25 cellular contexts compared by ENCODE assay signal in genomic region chr3:10411598-10412332, GRCh38.
"Had no signal": no experiment of that assay in that cellular context is flagged by ENCODE, and none has a peak within 500 bp of the region (broad histone marks: within the 10 kb centered on the region; RNA-seq: fewer than 3 reads in every experiment).

No MANE protein-coding gene starts in this region.

- H3K27ac Mint-ChIP-seq: activated B cell treated with CpG ODN at 0.5 μM for 24 hours; activated naive CD8-positive, alpha-beta T cell; activated T-cell treated with anti-CD3 and anti-CD28 coated beads, Interleukin-2, amount 50 U/mL, for 72 hours; mesothelial cell of epicardium; naive B cell; T-helper 2 cell treated with Interferon-gamma antibody and Interleukin-4, amounts not matched to agents 5 μg/mL and 100 μg/mL, for 36 hours had no signal

- H3K4me3 ChIP-seq: esophagus squamous epithelium, left ventricle myocardium inferior, skin epidermis, tibial nerve had no signal

- H3K27me3 ChIP-seq: tibial nerve had no signal

- DNase-seq: activated B cell treated with CpG ODN at 0.5 μM for 24 hours; activated CD4-positive, alpha-beta T cell treated with anti-CD3 and anti-CD28 coated beads, Interleukin-2, amount 50 U/mL, for 4 hours; activated naive CD4-positive, alpha-beta T cell; activated T-cell treated with anti-CD3 and anti-CD28 coated beads for 4 hours; activated T-cell treated with anti-CD3 and anti-CD28 coated beads, Interleukin-2, amount 50 U/mL, for 72 hours; anterior cingulate cortex; dermis blood vessel endothelial cell; effector CD8-positive, alpha-beta T cell; esophagus squamous epithelium; foreskin melanocyte; left ventricle myocardium inferior; mammary epithelial cell; naive B cell; nephron progenitor cell; nucleus accumbens; right cardiac atrium; stimulated activated CD4-positive, alpha-beta T cell treated with anti-CD3 and anti-CD28 coated beads, Interleukin-1b, Interleukin-23, amount 100 ng/mL, for 48 hours; stimulated activated naive CD4-positive, alpha-beta T cell treated with Interleukin-2 at 50 U/mL for 16 hours; T-helper 1 cell had no signal

- H3K9me3 Mint-ChIP-seq: activated B cell treated with CpG ODN at 0.5 μM for 24 hours; activated T-cell treated with anti-CD3 and anti-CD28 coated beads, Interleukin-2, amount 50 U/mL, for 72 hours; mesothelial cell of epicardium; naive B cell; nephron progenitor cell; T-helper 2 cell treated with Interferon-gamma antibody and Interleukin-4, amounts not matched to agents 5 μg/mL and 100 μg/mL, for 36 hours had no signal

- H3K4me1 ChIP-seq: esophagus squamous epithelium, left ventricle myocardium inferior, tibial nerve had no signal

- ATAC-seq: activated T-cell treated with anti-CD3 and anti-CD28 coated beads, Interleukin-2, amount 50 U/mL, for 72 hours; right cardiac atrium had no signal

- H3K9me3 ChIP-seq: esophagus squamous epithelium, left ventricle myocardium inferior, tibial nerve had no signal

- H3K4me3 Mint-ChIP-seq: activated B cell treated with CpG ODN at 0.5 μM for 24 hours; activated naive CD8-positive, alpha-beta T cell; activated T-cell treated with anti-CD3 and anti-CD28 coated beads, Interleukin-2, amount 50 U/mL, for 72 hours; mesothelial cell of epicardium; naive B cell; nephron progenitor cell; T-helper 2 cell treated with Interferon-gamma antibody and Interleukin-4, amounts not matched to agents 5 μg/mL and 100 μg/mL, for 36 hours had no signal

- H3K36me3 ChIP-seq: esophagus squamous epithelium, left ventricle myocardium inferior, tibial nerve had no signal

- H3K4me1 Mint-ChIP-seq: activated B cell treated with CpG ODN at 0.5 μM for 24 hours, mesothelial cell of epicardium had no signal

- H3K27me3 Mint-ChIP-seq: activated naive CD8-positive, alpha-beta T cell had no signal

- H3K27ac ChIP-seq: epithelial cell of prostate, esophagus squamous epithelium, left ventricle myocardium inferior, skin epidermis, tibial nerve had no signal

- H3K36me3 Mint-ChIP-seq: activated naive CD8-positive, alpha-beta T cell; mesothelial cell of epicardium; naive B cell had no signal
